In the genomic region with DNA sequence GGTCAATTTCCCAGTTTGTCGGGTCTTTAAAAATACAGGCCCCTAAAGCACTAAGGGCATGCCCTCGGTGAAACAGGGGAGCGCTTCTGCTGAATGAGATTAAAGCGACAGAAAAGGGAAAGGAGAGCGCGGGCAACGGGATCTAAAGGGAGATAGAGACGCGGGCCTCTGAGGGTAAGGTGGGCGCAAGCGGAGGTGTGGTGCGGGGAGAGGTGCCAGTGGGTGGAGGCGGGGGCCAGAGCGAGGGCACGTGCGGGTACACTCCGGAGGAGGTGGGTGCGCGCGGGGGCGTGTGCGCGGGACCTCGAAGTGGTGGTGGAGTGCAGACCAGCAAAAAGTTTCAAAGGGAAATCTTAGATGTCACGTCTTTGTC, we compare ENCODE assay signal across 8 cellular contexts. TPM values are rescaled to one million over a fixed set of nuclear protein-coding genes. Genes with fewer than 3 reads are reported as not detected.
A peak's percentile ranks its signal among the peaks of the same experiment; 100 is the strongest.
DNase-seq lines count a peak whose midpoint lies in the region; ATAC-seq and TF ChIP-seq lines count a peak whose summit lies in the region.

No MANE protein-coding gene starts in this region.

- H3K4me3 ChIP-seq in muscle layer of duodenum (ENCODE audit: low read depth in 1 of 2, low read length in 2 of 2) (peak overlapping the region; percentile 92 to 93), tibial artery (peak overlapping the region; percentile 81 to 92)

- TF ChIP-seq CTCF in 22Rv1 (IDR thresholded peaks at IDR 0.05) (no peak), tibial artery (IDR thresholded peaks at IDR 0.05) (no peak)

- no peaks in the 10 kb centered on the region for H3K36me3 ChIP-seq in muscle layer of duodenum (ENCODE audit: control insufficient read depth in 1 of 2, insufficient read depth in 2 of 2, low read length in 2 of 2)
- no peaks in the 10 kb centered on the region for H3K36me3 ChIP-seq in tibial artery

- no peaks in the 10 kb centered on the region for H3K27me3 Mint-ChIP-seq in activated CD4-positive, alpha-beta T cell treated with anti-CD3 and anti-CD28 coated beads, Interleukin-2, amount 10 ng/mL, durations not matched to agents 24 days and 14 days
- no peaks in the 10 kb centered on the region for H3K27me3 Mint-ChIP-seq in effector memory CD8-positive, alpha-beta T cell

- H3K36me3 Mint-ChIP-seq in activated CD4-positive, alpha-beta T cell treated with anti-CD3 and anti-CD28 coated beads, Interleukin-2, amount 10 ng/mL, durations not matched to agents 24 days and 14 days (ENCODE audit: low read depth) = peaks cover 3% of the 10 kb centered on the region
- peaks cover 17% of the 10 kb centered on the region for H3K36me3 Mint-ChIP-seq in effector memory CD8-positive, alpha-beta T cell (ENCODE audit: insufficient read depth)

- intact Hi-C loops in activated CD4-positive, alpha-beta T cell treated with anti-CD3 and anti-CD28 coated beads, Interleukin-2, amount 10 ng/mL, durations not matched to agents 24 days and 14 days (cut with micrococcal nuclease) = loop anchor here (1.0 to 2.0 kb wide), 8 partner anchors 45 to 562 kb away; partner anchors contain the start of genes GSTCD and INTS12
- intact Hi-C loops in tibial artery (cut with DNase I; ENCODE audit: low total_unique reads) = no loop called here

- peak; percentile 13 for ATAC-seq in GM19351 (IDR thresholded peaks at IDR 0.05; ENCODE audit: unreplicated experiment)
- ATAC-seq in HG03378 (IDR thresholded peaks at IDR 0.05; ENCODE audit: unreplicated experiment) = peak; percentile 14
- peak; percentile 42 for ATAC-seq in effector memory CD8-positive, alpha-beta T cell (replicated peaks)

- H3K9me3 Mint-ChIP-seq in activated CD4-positive, alpha-beta T cell treated with anti-CD3 and anti-CD28 coated beads, Interleukin-2, amount 10 ng/mL, durations not matched to agents 24 days and 14 days = no peaks in the 10 kb centered on the region
- H3K9me3 Mint-ChIP-seq in effector memory CD8-positive, alpha-beta T cell = no peaks in the 10 kb centered on the region

- H3K27me3 ChIP-seq in muscle layer of duodenum (ENCODE audit: low read depth, low read length) (no peaks in the 10 kb centered on the region), tibial artery (no peaks in the 10 kb centered on the region)

- peaks cover 26% of the 10 kb centered on the region for H3K4me1 Mint-ChIP-seq in activated CD4-positive, alpha-beta T cell treated with anti-CD3 and anti-CD28 coated beads, Interleukin-2, amount 10 ng/mL, durations not matched to agents 24 days and 14 days
- H3K4me1 Mint-ChIP-seq in effector memory CD8-positive, alpha-beta T cell (ENCODE audit: low read depth in 2 of 2) = peaks cover 28 to 48% of the 10 kb centered on the region in 2 donors

- no peaks in the 10 kb centered on the region for H3K9me3 ChIP-seq in muscle layer of duodenum (ENCODE audit: control insufficient read depth in 1 of 2, low read length in 2 of 2)
- H3K9me3 ChIP-seq in tibial artery = no peaks in the 10 kb centered on the region

- H3K4me1 ChIP-seq in muscle layer of duodenum (ENCODE audit: control insufficient read depth in 1 of 2, insufficient read depth in 2 of 2, low read length in 2 of 2) (peaks cover 4 to 9% of the 10 kb centered on the region in 2 donors), tibial artery (peaks cover 0 to 28% (median 9%) of the 10 kb centered on the region in 4 donors)

- H3K4me3 Mint-ChIP-seq in activated CD4-positive, alpha-beta T cell treated with anti-CD3 and anti-CD28 coated beads, Interleukin-2, amount 10 ng/mL, durations not matched to agents 24 days and 14 days = peak overlapping the region; percentile 99
- peak overlapping the region; percentile 98 to 100 for H3K4me3 Mint-ChIP-seq in effector memory CD8-positive, alpha-beta T cell

- peak; percentile 81 for DNase-seq in activated CD4-positive, alpha-beta T cell treated with anti-CD3 and anti-CD28 coated beads, Interleukin-2, amount 10 ng/mL, durations not matched to agents 24 days and 14 days
- peak in 2 of 3 experiments; percentile 24 to 33 for DNase-seq in effector memory CD8-positive, alpha-beta T cell
- DNase-seq in tibial artery (peak; percentile 36 to 66), RPMI8226 (no peak)

- peak overlapping the region; percentile 93 for H3K27ac Mint-ChIP-seq in activated CD4-positive, alpha-beta T cell treated with anti-CD3 and anti-CD28 coated beads, Interleukin-2, amount 10 ng/mL, durations not matched to agents 24 days and 14 days
- H3K27ac Mint-ChIP-seq in effector memory CD8-positive, alpha-beta T cell = peak overlapping the region; percentile 85 to 96

- H3K27ac ChIP-seq in 22Rv1 (peak overlapping the region; percentile 78), muscle layer of duodenum (ENCODE audit: low read length) (peak overlapping the region; percentile 76), tibial artery (peak overlapping the region; percentile 88 to 93)

RNA-seq across cellular contexts. Expression of gene TET2, which starts 0.8 kb away (rescaled TPM):
- total RNA-seq in activated CD4-positive, alpha-beta T cell treated with anti-CD3 and anti-CD28 coated beads, Interleukin-2, amount 10 ng/mL, durations not matched to agents 24 days and 14 days = 26.1 and 28.9 TPM in 2 replicates
